Comparison of ENCODE assay signal across 8 cellular contexts in genomic region chr2:184597571-184597980, GRCh38. TPM values are rescaled to one million over a fixed set of nuclear protein-coding genes. Genes with fewer than 3 reads are reported as not detected.
DNase-seq lines count a peak whose midpoint lies in the region; ATAC-seq and TF ChIP-seq lines count a peak whose summit lies in the region.

No MANE protein-coding gene starts in this region.

- H3K36me3 ChIP-seq in KMS-11 (ENCODE audit: insufficient read depth) (no peaks in the 10 kb centered on the region), gastroesophageal sphincter (no peaks in the 10 kb centered on the region), neural cell (ENCODE audit: insufficient read depth, low read length) (no peaks in the 10 kb centered on the region)

- ATAC-seq in activated naive CD4-positive, alpha-beta T cell treated with anti-CD3 and anti-CD28 coated beads, Interleukin-2, amount 50 U/mL, for 72 hours, result no peak
- peak; percentile 73 for ATAC-seq in WTC11
- peak; percentile 55 for ATAC-seq in gastroesophageal sphincter
- no peak for ATAC-seq in GM21825 (IDR thresholded peaks at IDR 0.05; ENCODE audit: unreplicated experiment)

- peaks cover 39% of the 10 kb centered on the region for H3K27me3 Mint-ChIP-seq in activated naive CD4-positive, alpha-beta T cell treated with anti-CD3 and anti-CD28 coated beads, Interleukin-2, amount 50 U/mL, for 24 hours
- peaks cover 54% of the 10 kb centered on the region for H3K27me3 Mint-ChIP-seq in WTC11 (ENCODE audit: low read depth)

- H3K9me2 ChIP-seq in neural cell (ENCODE audit: insufficient read depth, low read length), result no peaks in the 10 kb centered on the region

- no peak overlapping the region for H3K27ac Mint-ChIP-seq in activated naive CD4-positive, alpha-beta T cell treated with anti-CD3 and anti-CD28 coated beads, Interleukin-2, amount 50 U/mL, for 24 hours
- H3K27ac Mint-ChIP-seq in activated naive CD4-positive, alpha-beta T cell treated with anti-CD3 and anti-CD28 coated beads, Interleukin-2, amount 50 U/mL, for 72 hours, result no peak overlapping the region
- no peak overlapping the region for H3K27ac Mint-ChIP-seq in WTC11

- H3K4me1 ChIP-seq in KMS-11 (ENCODE audit: low read depth, poor library complexity, severe bottlenecking) (peaks cover 28% of the 10 kb centered on the region), gastroesophageal sphincter (peaks cover 0 to 21% (median 3%) of the 10 kb centered on the region in 3 donors)

- peak overlapping the region; percentile 42 for H3K4me3 Mint-ChIP-seq in activated naive CD4-positive, alpha-beta T cell treated with anti-CD3 and anti-CD28 coated beads, Interleukin-2, amount 50 U/mL, for 24 hours
- H3K4me3 Mint-ChIP-seq in WTC11, result peak overlapping the region; percentile 72

- H4K20me1 ChIP-seq in KMS-11 (ENCODE audit: insufficient read depth) (no peaks in the 10 kb centered on the region; the same call in 1 of the 2 replicates), neural cell (ENCODE audit: insufficient read depth) (no peaks in the 10 kb centered on the region)

- H2AFZ ChIP-seq in KMS-11 (ENCODE audit: low read depth) (peak overlapping the region; percentile 85), neural cell (ENCODE audit: low read depth, low read length) (peak overlapping the region; percentile 61)

- H3K36me3 Mint-ChIP-seq in activated naive CD4-positive, alpha-beta T cell treated with anti-CD3 and anti-CD28 coated beads, Interleukin-2, amount 50 U/mL, for 24 hours, result no peaks in the 10 kb centered on the region
- H3K36me3 Mint-ChIP-seq in activated naive CD4-positive, alpha-beta T cell treated with anti-CD3 and anti-CD28 coated beads, Interleukin-2, amount 50 U/mL, for 72 hours, result peaks cover 8 to 15% of the 10 kb centered on the region in 2 donors
- no peaks in the 10 kb centered on the region; the same call in 1 of the 2 replicates for H3K36me3 Mint-ChIP-seq in WTC11

- peak; percentile 33 for TF ChIP-seq RAD21 in neural cell (conservative IDR thresholded peaks at IDR 0.05)

- H3K9me3 ChIP-seq in gastroesophageal sphincter, result no peaks in the 10 kb centered on the region
- no peaks in the 10 kb centered on the region for H3K9me3 ChIP-seq in neural cell (ENCODE audit: low read length)

- DNase-seq in activated naive CD4-positive, alpha-beta T cell treated with anti-CD3 and anti-CD28 coated beads, Interleukin-2, amount 50 U/mL, for 72 hours (ENCODE audit: low spot score in 2 of 2), result no peak
- DNase-seq in WTC11 (ENCODE audit: low spot score), result peak; percentile 23
- DNase-seq in stimulated activated CD4-positive, alpha-beta T cell treated with anti-CD3 and anti-CD28 coated beads, Interleukin-2, amount 100 ng/mL, for 48 hours, result no peak

- H3K9ac ChIP-seq in KMS-11 (peak overlapping the region; percentile 94), neural cell (ENCODE audit: low read length) (peak overlapping the region; percentile 74)

- WGBS in gastroesophageal sphincter (ENCODE audit: low coverage in 1 of 2), 2 donors, result 0 to 12% methylated on average over 6 of the region's 14 CpGs

- peak overlapping the region; percentile 90 for H3K27ac ChIP-seq in KMS-11
- peak overlapping the region in 1 of 4 donors; percentile 51 for H3K27ac ChIP-seq in gastroesophageal sphincter
- peak overlapping the region; percentile 80 for H3K27ac ChIP-seq in neural cell (ENCODE audit: low read length)

- POLR2A ChIA-PET in WTC11 (lab: Charles Lee), result no interaction called here

- peaks cover 5% of the 10 kb centered on the region for H3K9me3 Mint-ChIP-seq in activated naive CD4-positive, alpha-beta T cell treated with anti-CD3 and anti-CD28 coated beads, Interleukin-2, amount 50 U/mL, for 24 hours
- H3K9me3 Mint-ChIP-seq in activated naive CD4-positive, alpha-beta T cell treated with anti-CD3 and anti-CD28 coated beads, Interleukin-2, amount 50 U/mL, for 72 hours, result peaks cover 1 to 4% of the 10 kb centered on the region in 2 donors
- no peaks in the 10 kb centered on the region for H3K9me3 Mint-ChIP-seq in WTC11

- no peak for TF ChIP-seq EP300 in gastroesophageal sphincter (IDR thresholded peaks at IDR 0.05)
- TF ChIP-seq EP300 in neural cell (conservative IDR thresholded peaks at IDR 0.05; ENCODE audit: poor library complexity, severe bottlenecking), result no peak

- no peak for TF ChIP-seq POLR2A in gastroesophageal sphincter (IDR thresholded peaks at IDR 0.05)

- peak overlapping the region; percentile 86 for H3K4me2 ChIP-seq in KMS-11
- peak overlapping the region; percentile 69 for H3K4me2 ChIP-seq in neural cell (ENCODE audit: low read length)

- no peaks in the 10 kb centered on the region for H3K27me3 ChIP-seq in KMS-11 (ENCODE audit: insufficient read depth, low read depth)
- H3K27me3 ChIP-seq in gastroesophageal sphincter, result peaks cover 13% of the 10 kb centered on the region
- no peaks in the 10 kb centered on the region for H3K27me3 ChIP-seq in neural cell (ENCODE audit: insufficient read depth, low read depth, low read length)

- CTCF ChIA-PET in WTC11 (lab: Charles Lee), result no interaction called here

- TF ChIP-seq CTCF in KMS-11 (conservative IDR thresholded peaks at IDR 0.05; ENCODE audit: low read depth, low read length) (no peak), WTC11 (IDR thresholded peaks at IDR 0.05) (no peak), gastroesophageal sphincter (IDR thresholded peaks at IDR 0.05) (no peak), neural cell (IDR thresholded peaks at IDR 0.05; ENCODE audit: poor library complexity, severe bottlenecking) (no peak)

- H3K4me3 ChIP-seq in KMS-11 (IDR thresholded peaks at IDR 0.05; ENCODE audit: insufficient read depth, low read depth, low read length) (peak overlapping the region; percentile 84), gastroesophageal sphincter (peak overlapping the region; percentile 57 to 62), neural cell (ENCODE audit: low read length) (peak overlapping the region; percentile 74)

- H3K79me2 ChIP-seq in KMS-11 (ENCODE audit: insufficient read depth, low read depth) (peaks cover 39% of the 10 kb centered on the region), neural cell (replicated peaks; ENCODE audit: insufficient read depth, low read length) (peaks cover 24% of the 10 kb centered on the region)

- peaks cover 16% of the 10 kb centered on the region for H3K4me1 Mint-ChIP-seq in activated naive CD4-positive, alpha-beta T cell treated with anti-CD3 and anti-CD28 coated beads, Interleukin-2, amount 50 U/mL, for 24 hours
- peaks cover 14% of the 10 kb centered on the region for H3K4me1 Mint-ChIP-seq in WTC11

- H3F3A ChIP-seq in neural cell (ENCODE audit: insufficient read depth, low read length, poor library complexity, severe bottlenecking), result peaks cover 4% of the 10 kb centered on the region

TF ChIP-seq in WTC11, 78 proteins besides CTCF, POLR2A, EP300 and RAD21 (continues in another document):
- TF ChIP-seq ZNF219 (CRISPR knock-in tag; IDR thresholded peaks at IDR 0.05; ENCODE audit: borderline replicate concordance), result no peak
- no peak for TF ChIP-seq ZNF416 (CRISPR knock-in tag; IDR thresholded peaks at IDR 0.05)
- TF ChIP-seq KAT7 (CRISPR knock-in tag; IDR thresholded peaks at IDR 0.05; ENCODE audit: borderline replicate concordance), result no peak
- TF ChIP-seq SMAD3 (CRISPR knock-in tag; IDR thresholded peaks at IDR 0.05; ENCODE audit: borderline replicate concordance), result no peak
- TF ChIP-seq HMGA2 (CRISPR knock-in tag; IDR thresholded peaks at IDR 0.05), result no peak
- TF ChIP-seq FOXK1 (CRISPR knock-in tag; IDR thresholded peaks at IDR 0.05), result no peak
- TF ChIP-seq, protein P1, sequence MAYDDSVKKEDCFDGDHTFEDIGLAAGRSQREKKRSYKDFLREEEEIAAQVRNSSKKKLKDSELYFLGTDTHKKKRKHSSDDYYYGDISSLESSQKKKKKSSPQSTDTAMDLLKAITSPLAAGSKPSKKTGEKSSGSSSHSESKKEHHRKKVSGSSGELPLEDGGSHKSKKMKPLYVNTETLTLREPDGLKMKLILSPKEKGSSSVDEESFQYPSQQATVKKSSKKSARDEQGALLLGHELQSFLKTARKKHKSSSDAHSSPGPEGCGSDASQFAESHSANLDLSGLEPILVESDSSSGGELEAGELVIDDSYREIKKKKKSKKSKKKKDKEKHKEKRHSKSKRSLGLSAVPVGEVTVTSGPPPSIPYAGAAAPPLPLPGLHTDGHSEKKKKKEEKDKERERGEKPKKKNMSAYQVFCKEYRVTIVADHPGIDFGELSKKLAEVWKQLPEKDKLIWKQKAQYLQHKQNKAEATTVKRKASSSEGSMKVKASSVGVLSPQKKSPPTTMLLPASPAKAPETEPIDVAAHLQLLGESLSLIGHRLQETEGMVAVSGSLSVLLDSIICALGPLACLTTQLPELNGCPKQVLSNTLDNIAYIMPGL (CRISPR knock-in tag; IDR thresholded peaks at IDR 0.05), result no peak
- no peak for TF ChIP-seq ZNF138 (CRISPR knock-in tag; conservative IDR thresholded peaks at IDR 0.05)
- TF ChIP-seq TEAD1 (CRISPR knock-in tag; IDR thresholded peaks at IDR 0.05), result no peak

TF ChIP-seq in neural cell, 6 proteins besides CTCF, POLR2A, EP300 and RAD21:
- TF ChIP-seq MXI1 (conservative IDR thresholded peaks at IDR 0.05; ENCODE audit: poor library complexity, severe bottlenecking) (peak; percentile 19), TAF1 (IDR thresholded peaks at IDR 0.05; ENCODE audit: low read depth) (no peak), SMC3 (conservative IDR thresholded peaks at IDR 0.05; ENCODE audit: poor library complexity) (peak; percentile 21), POLR2AphosphoS5 (IDR thresholded peaks at IDR 0.05) (peak; percentile 52), EZH2 (IDR thresholded peaks at IDR 0.05; ENCODE audit: borderline replicate concordance, insufficient read depth, low read length, poor library complexity, severe bottlenecking) (no peak)
TF ChIP-seq in neural cell: peak in this region for 3.

RNA-seq across cellular contexts. Expression of gene ZNF804A, which starts 0.8 kb away (rescaled TPM):
- not detected for total RNA-seq in activated naive CD4-positive, alpha-beta T cell treated with anti-CD3 and anti-CD28 coated beads, Interleukin-2, amount 50 U/mL, for 72 hours
- total RNA-seq in WTC11 (2021), result not detected in 3 replicates
- total RNA-seq in gastroesophageal sphincter, result under 1 TPM in 3 of 4 donors, not detected in 1; under 0.01 to 0.08 (median 0.07) TPM
- 2.7 and 2.9 TPM in 2 replicates for polyA plus RNA-seq in neural cell
- 10.7 and 11.0 TPM in 2 replicates for polyA minus RNA-seq in neural cell

Comparison
In these comparisons a context has a peak if more than half of its experiments do, and no peak if none do; other contexts are left out.
1. ATAC-seq: peak in WTC11 (single experiment) and gastroesophageal sphincter (single experiment); none in activated naive CD4-positive, alpha-beta T cell treated with anti-CD3 and anti-CD28 coated beads, Interleukin-2, amount 50 U/mL, for 72 hours (0 of 2) and GM21825 (single experiment).
2. Peak in every context shown above with its lines, with median percentiles within 50 percentile points of each other: H3K4me3 ChIP-seq.